ENCODE assay signal across 8 cellular contexts in genomic region chrX:85052636-85053343, GRCh38. TPM values are rescaled to one million over a fixed set of nuclear protein-coding genes. Genes with fewer than 3 reads are reported as not detected.
A peak's percentile ranks its signal among the peaks of the same experiment; 100 is the strongest.
DNase-seq lines count a peak whose midpoint lies in the region; FAIRE-seq and TF ChIP-seq lines count a peak whose summit lies in the region.

No MANE protein-coding gene starts in this region.

- no peak overlapping the region for H3K27ac ChIP-seq in CD8-positive, alpha-beta memory T cell (ENCODE audit: low read depth, low read length)

- no peaks in the 10 kb centered on the region for H3K9me3 Mint-ChIP-seq in neural crest cell
- no peaks in the 10 kb centered on the region for H3K9me3 Mint-ChIP-seq in CD8-positive, alpha-beta memory T cell

- no peaks in the 10 kb centered on the region for H3K27me3 Mint-ChIP-seq in neural crest cell (ENCODE audit: low read depth)
- H3K27me3 Mint-ChIP-seq in CD8-positive, alpha-beta memory T cell: no peaks in the 10 kb centered on the region

- DNase-seq in G401 (ENCODE audit: low spot score) (peak; percentile 11), HS-27A (ENCODE audit: low read depth) (peak; percentile 55), bronchial epithelial cell (ENCODE audit: low read depth) (peak; percentile 84), neural crest cell (ENCODE audit: low read depth, low spot score) (no peak), cortex of kidney (lab: John Stamatoyannopoulos, UW) (no peak), HuH-7 (ENCODE audit: low spot score) (no peak), GF-D8 (lab: John Stamatoyannopoulos, UW) (no peak)
- no peak for DNase-seq in CD8-positive, alpha-beta memory T cell

- no peak for FAIRE-seq in bronchial epithelial cell (lab: Jason Lieb, UNC)

- in situ Hi-C loops in G401 (cut with HindIII; ENCODE audit: low sequenced_read_pairs): no loop called here

- H3K4me3 Mint-ChIP-seq in neural crest cell: no peak overlapping the region
- H3K4me3 Mint-ChIP-seq in CD8-positive, alpha-beta memory T cell: no peak overlapping the region

- H3K36me3 ChIP-seq in bronchial epithelial cell (ENCODE audit: control insufficient read depth, insufficient read depth, low read length): no peaks in the 10 kb centered on the region
- no peaks in the 10 kb centered on the region for H3K36me3 ChIP-seq in CD8-positive, alpha-beta memory T cell (ENCODE audit: insufficient read depth, low read length)

- peaks cover 2% of the 10 kb centered on the region for H3K36me3 Mint-ChIP-seq in neural crest cell (ENCODE audit: low read depth)
- H3K36me3 Mint-ChIP-seq in CD8-positive, alpha-beta memory T cell: peaks cover 0 to 7% (median 1%) of the 10 kb centered on the region in 3 donors

- POLR2A ChIA-PET in CD8-positive, alpha-beta memory T cell (lab: Charles Lee): no interaction called here

- TF ChIP-seq CTCF in bronchial epithelial cell (IDR thresholded peaks at IDR 0.05; ENCODE audit: insufficient read depth, low read length, severe bottlenecking) (no peak), neural crest cell (conservative IDR thresholded peaks at IDR 0.05) (peak; percentile 49)

- H3K4me3 ChIP-seq in bronchial epithelial cell (ENCODE audit: low read depth, low read length): no peak overlapping the region
- H3K4me3 ChIP-seq in CD8-positive, alpha-beta memory T cell (ENCODE audit: low read length): no peak overlapping the region

- H3K27me3 ChIP-seq in bronchial epithelial cell (ENCODE audit: control insufficient read depth, insufficient read depth, low read length): no peaks in the 10 kb centered on the region
- H3K27me3 ChIP-seq in CD8-positive, alpha-beta memory T cell (ENCODE audit: insufficient read depth, low read length, poor library complexity, severe bottlenecking): no peaks in the 10 kb centered on the region

- H3K4me1 Mint-ChIP-seq in neural crest cell: no peaks in the 10 kb centered on the region
- no peaks in the 10 kb centered on the region for H3K4me1 Mint-ChIP-seq in CD8-positive, alpha-beta memory T cell

- no peaks in the 10 kb centered on the region for H3K9me3 ChIP-seq in CD8-positive, alpha-beta memory T cell (ENCODE audit: low read length)

- no peaks in the 10 kb centered on the region for H3K4me1 ChIP-seq in CD8-positive, alpha-beta memory T cell (ENCODE audit: insufficient read depth, low read length)

- CTCF ChIA-PET in CD8-positive, alpha-beta memory T cell (lab: Charles Lee): no interaction called here

- no peak overlapping the region for H3K27ac Mint-ChIP-seq in neural crest cell (ENCODE audit: unreplicated experiment)
- no peak overlapping the region for H3K27ac Mint-ChIP-seq in CD8-positive, alpha-beta memory T cell

RNA-seq across cellular contexts. Expression of gene APOOL, which starts 49.1 kb away (rescaled TPM):
- total RNA-seq in G401 (2014; rRNA removed; shearing (Covaris generic)): 4.6 and 7.7 TPM in 2 replicates
- total RNA-seq in bronchial epithelial cell (2.9 and 7.3 TPM in 2 replicates), neural crest cell (15.0 and 16.6 TPM in 2 replicates)
- total RNA-seq in CD8-positive, alpha-beta memory T cell: 10 to 100 TPM; 19.0 to 22.0 TPM
- 3.3 TPM for polyA plus RNA-seq in CD8-positive, alpha-beta memory T cell

Comparison
In these comparisons a context has a peak if more than half of its experiments do, and no peak if none do; other contexts are left out.
1. DNase-seq: peak in G401 (single experiment), HS-27A (single experiment) and bronchial epithelial cell (single experiment); none in neural crest cell (single experiment), CD8-positive, alpha-beta memory T cell (0 of 5), cortex of kidney (single experiment), HuH-7 (single experiment) and GF-D8 (single experiment).